Comparison of ENCODE assay signal across 28 cellular contexts in genomic region chr2:219168932-219169331, GRCh38. TPM values are rescaled to one million over a fixed set of nuclear protein-coding genes. Genes with fewer than 3 reads are reported as not detected.
"Had no signal": no experiment of that assay in that cellular context is flagged by ENCODE, and none has a peak within 500 bp of the region (broad histone marks: within the 10 kb centered on the region; RNA-seq: fewer than 3 reads in every experiment).

No MANE protein-coding gene starts in this region.

- H3K4me3 Mint-ChIP-seq: activated CD4-positive, alpha-beta memory T cell treated with anti-CD3 and anti-CD28 coated beads for 36 hours; activated naive CD4-positive, alpha-beta T cell treated with anti-CD3 and anti-CD28 coated beads for 36 hours; activated naive CD8-positive, alpha-beta T cell treated with anti-CD3 and anti-CD28 coated beads, Interleukin-2, amount 50 U/mL, for 24 hours; activated T-cell treated with anti-CD3 and anti-CD28 coated beads, Interleukin-2, amount 50 U/mL, for 4 hours; activated T-helper 1 cell treated with anti-CD3 and anti-CD28 coated beads, Interleukin-12 subunit alpha, Interleukin-12 subunit beta, Interleukin-2, Interleukin-4 antibody, amounts not matched to agents 30 ng/mL and 10 ng/mL and 1 ng/mL, durations not matched to agents 14 hours and 24 hours and 36 hours; brain; T-helper 1 cell treated with Interleukin-12 subunit alpha and Interleukin-12 subunit beta and Interleukin-4 antibody, amounts not matched to agents 30 μg/mL and 1 μg/mL, for 36 hours; T-helper 2 cell treated with Interferon-gamma antibody and Interleukin-4, amounts not matched to agents 5 μg/mL and 100 μg/mL, for 36 hours had no signal

- H3K27ac ChIP-seq: SJSA1 had no signal

- DNase-seq: activated CD4-positive, alpha-beta memory T cell treated with anti-CD3 and anti-CD28 coated beads for 36 hours; activated CD4-positive, alpha-beta T cell treated with anti-CD3 and anti-CD28 coated beads, Interleukin-2, amount 50 U/mL, for 1 hour; activated CD8-positive, alpha-beta memory T cell treated with anti-CD3 and anti-CD28 coated beads, Interleukin-2, amount 50 U/mL, for 4 hours; activated gamma-delta T cell treated with Interleukin-2 at 50 U/mL for 16 hours; activated naive CD4-positive, alpha-beta T cell treated with anti-CD3 and anti-CD28 coated beads for 36 hours; activated naive CD8-positive, alpha-beta T cell treated with anti-CD3 and anti-CD28 coated beads, Interleukin-2, amount 50 U/mL, for 24 hours; activated T-cell treated with anti-CD3 and anti-CD28 coated beads for 4 hours; activated T-cell treated with anti-CD3 and anti-CD28 coated beads, Interleukin-2, amount 50 U/mL, for 4 hours; central memory CD4-positive, alpha-beta T cell; MM.1S; MV-4-11; NCI-H1092; NCI-H1436 treated with DMSO at 0.1 percent for 48 hours; NCI-H1694 treated with DMSO at 0.1 percent for 48 hours; NCI-H2029; NCI-H345; NCI-H524 treated with DMSO at 0.1 percent for 48 hours; Peyer's patch; SHP77 treated with DMSO at 0.1 percent for 48 hours; SK-N-SH had no signal

- FAIRE-seq: TTC549 had no signal

- H3K9ac ChIP-seq: SK-N-SH had no signal

- H3K9me3 ChIP-seq: Peyer's patch, SJSA1, SK-N-SH had no signal

- H3K27ac Mint-ChIP-seq: activated CD4-positive, alpha-beta memory T cell treated with anti-CD3 and anti-CD28 coated beads for 36 hours; activated naive CD4-positive, alpha-beta T cell treated with anti-CD3 and anti-CD28 coated beads for 36 hours; activated naive CD8-positive, alpha-beta T cell treated with anti-CD3 and anti-CD28 coated beads, Interleukin-2, amount 50 U/mL, for 24 hours; activated T-helper 1 cell treated with anti-CD3 and anti-CD28 coated beads, Interleukin-12 subunit alpha, Interleukin-12 subunit beta, Interleukin-2, Interleukin-4 antibody, amounts not matched to agents 30 ng/mL and 10 ng/mL and 1 ng/mL, durations not matched to agents 14 hours and 24 hours and 36 hours; brain; T-helper 1 cell treated with Interleukin-12 subunit alpha and Interleukin-12 subunit beta and Interleukin-4 antibody, amounts not matched to agents 30 μg/mL and 1 μg/mL, for 36 hours; T-helper 2 cell treated with Interferon-gamma antibody and Interleukin-4, amounts not matched to agents 5 μg/mL and 100 μg/mL, for 36 hours had no signal

- H3K4me1 ChIP-seq: SJSA1 had no signal

- H3K9me3 Mint-ChIP-seq: activated CD4-positive, alpha-beta memory T cell treated with anti-CD3 and anti-CD28 coated beads for 36 hours; activated naive CD4-positive, alpha-beta T cell treated with anti-CD3 and anti-CD28 coated beads for 36 hours; activated naive CD4-positive, alpha-beta T cell treated with anti-CD3 and anti-CD28 coated beads, Interleukin-2, amount 50 U/mL, for 72 hours; activated naive CD8-positive, alpha-beta T cell treated with anti-CD3 and anti-CD28 coated beads, Interleukin-2, amount 50 U/mL, for 24 hours; activated T-cell treated with anti-CD3 and anti-CD28 coated beads, Interleukin-2, amount 50 U/mL, for 4 hours; activated T-helper 1 cell treated with anti-CD3 and anti-CD28 coated beads, Interleukin-12 subunit alpha, Interleukin-12 subunit beta, Interleukin-2, Interleukin-4 antibody, amounts not matched to agents 30 ng/mL and 10 ng/mL and 1 ng/mL, durations not matched to agents 14 hours and 24 hours and 36 hours; brain; T-helper 1 cell treated with Interleukin-12 subunit alpha and Interleukin-12 subunit beta and Interleukin-4 antibody, amounts not matched to agents 30 μg/mL and 1 μg/mL, for 36 hours; T-helper 2 cell treated with Interferon-gamma antibody and Interleukin-4, amounts not matched to agents 5 μg/mL and 100 μg/mL, for 36 hours had no signal

- H3K27me3 ChIP-seq: Peyer's patch, SJSA1 had no signal

- ATAC-seq: activated naive CD4-positive, alpha-beta T cell treated with anti-CD3 and anti-CD28 coated beads, Interleukin-2, amount 50 U/mL, for 72 hours; activated naive CD8-positive, alpha-beta T cell treated with anti-CD3 and anti-CD28 coated beads, Interleukin-2, amount 50 U/mL, for 24 hours; activated T-cell treated with anti-CD3 and anti-CD28 coated beads, Interleukin-2, amount 50 U/mL, for 4 hours; PC-3 had no signal

- H3K4me3 ChIP-seq: SJSA1 had no signal

- H3K4me2 ChIP-seq: SK-N-SH had no signal

- H3K27me3 Mint-ChIP-seq: activated CD4-positive, alpha-beta memory T cell treated with anti-CD3 and anti-CD28 coated beads for 36 hours; activated naive CD8-positive, alpha-beta T cell treated with anti-CD3 and anti-CD28 coated beads, Interleukin-2, amount 50 U/mL, for 24 hours had no signal

RNA-seq across cellular contexts. Expression of gene SLC23A3, which starts 0.9 kb away (rescaled TPM):
- total RNA-seq: SJSA1 had no signal
